ENCODE assay signal across 16 cellular contexts in the genomic region with DNA sequence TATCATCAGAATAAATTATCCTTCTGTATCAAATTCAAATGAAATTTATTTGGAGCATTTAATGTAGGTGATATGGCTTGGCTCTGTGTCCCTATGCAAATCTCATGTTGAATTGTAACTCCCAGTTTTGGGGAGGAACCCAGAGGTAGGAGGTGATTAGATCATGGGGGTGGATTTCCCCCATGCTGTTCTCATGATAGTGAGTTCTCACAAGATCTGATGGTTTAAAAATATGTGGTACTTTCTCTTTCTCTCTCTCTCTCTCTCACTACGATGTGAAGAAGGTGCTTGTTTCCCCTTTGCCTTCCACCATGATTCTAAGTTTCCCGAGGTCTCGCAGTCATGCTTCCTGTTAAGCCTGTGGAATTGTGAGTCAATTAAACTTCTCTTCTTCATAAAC.
"Had no signal": no experiment of that assay in that cellular context is flagged by ENCODE, and none has a peak within 500 bp of the region (broad histone marks: within the 10 kb centered on the region; RNA-seq: fewer than 3 reads in every experiment).

No MANE protein-coding gene starts in this region.

- H3K4me3 ChIP-seq: esophagus squamous epithelium, psoas muscle, right lobe of liver, spleen, transverse colon had no signal

- H3K4me3 Mint-ChIP-seq: activated CD4-positive, alpha-beta memory T cell treated with anti-CD3 and anti-CD28 coated beads, Interleukin-2, amount 10 ng/mL, durations not matched to agents 7 days and 5 days; natural killer cell treated with Interleukin-12 subunit alpha and Interleukin-12 subunit beta and Interleukin-15 and Interleukin-18, amount 100 ng/mL, for 72 hours had no signal

- H3K27me3 Mint-ChIP-seq: activated CD4-positive, alpha-beta memory T cell treated with anti-CD3 and anti-CD28 coated beads, Interleukin-2, amount 10 ng/mL, durations not matched to agents 7 days and 5 days; natural killer cell treated with Interleukin-12 subunit alpha and Interleukin-12 subunit beta and Interleukin-15 and Interleukin-18, amount 100 ng/mL, for 72 hours had no signal

- H3K4me1 ChIP-seq: esophagus squamous epithelium, psoas muscle, right lobe of liver, spleen, transverse colon had no signal

- H3K9me3 Mint-ChIP-seq: activated CD4-positive, alpha-beta memory T cell treated with anti-CD3 and anti-CD28 coated beads, Interleukin-2, amount 10 ng/mL, durations not matched to agents 7 days and 5 days had no signal

- H3K4me1 Mint-ChIP-seq: activated CD4-positive, alpha-beta memory T cell treated with anti-CD3 and anti-CD28 coated beads, Interleukin-2, amount 10 ng/mL, durations not matched to agents 7 days and 5 days had no signal

- H3K27me3 ChIP-seq: esophagus squamous epithelium, right lobe of liver, spleen, transverse colon had no signal

- H3K9me3 ChIP-seq: esophagus squamous epithelium, psoas muscle, right lobe of liver, spleen, transverse colon had no signal

- DNase-seq: activated CD4-positive, alpha-beta memory T cell treated with anti-CD3 and anti-CD28 coated beads, Interleukin-2, amount 10 ng/mL, durations not matched to agents 7 days and 5 days; activated T-cell treated with anti-CD3 and anti-CD28 coated beads, Interleukin-2, amount 50 U/mL, for 48 hours; aorta; esophagus squamous epithelium; foreskin fibroblast; glutamatergic neuron; psoas muscle; right lobe of liver; spleen; stimulated activated CD4-positive, alpha-beta T cell treated with anti-CD3 and anti-CD28 coated beads, Interleukin-1b, Interleukin-23, amount 100 ng/mL, for 48 hours; stimulated activated naive CD4-positive, alpha-beta T cell; substantia nigra; transverse colon had no signal

- H3K36me3 Mint-ChIP-seq: natural killer cell treated with Interleukin-12 subunit alpha and Interleukin-12 subunit beta and Interleukin-15 and Interleukin-18, amount 100 ng/mL, for 72 hours had no signal

- H3K36me3 ChIP-seq: esophagus squamous epithelium, right lobe of liver, spleen, transverse colon had no signal

- H3K27ac ChIP-seq: esophagus squamous epithelium, psoas muscle, right lobe of liver, spleen, transverse colon had no signal

- ATAC-seq: natural killer cell treated with Interleukin-12 subunit alpha and Interleukin-12 subunit beta and Interleukin-15 and Interleukin-18, amount 100 ng/mL, for 72 hours; psoas muscle; right lobe of liver had no signal

- FAIRE-seq: bronchial epithelial cell, endometrium had no signal

- H3K27ac Mint-ChIP-seq: activated CD4-positive, alpha-beta memory T cell treated with anti-CD3 and anti-CD28 coated beads, Interleukin-2, amount 10 ng/mL, durations not matched to agents 7 days and 5 days; natural killer cell treated with Interleukin-12 subunit alpha and Interleukin-12 subunit beta and Interleukin-15 and Interleukin-18, amount 100 ng/mL, for 72 hours had no signal
